Comparison of ENCODE assay signal across 27 cellular contexts in genomic region chr4:185099024-185099682, GRCh38.
"Had no signal": no experiment of that assay in that cellular context is flagged by ENCODE, and none has a peak within 500 bp of the region (broad histone marks: within the 10 kb centered on the region; RNA-seq: fewer than 3 reads in every experiment).

No MANE protein-coding gene starts in this region.

- H3K27me3 ChIP-seq: gastrocnemius medialis, ovary, vagina had no signal

- H3K4me3 Mint-ChIP-seq: activated B cell treated with CpG ODN at 0.5 μM for 24 hours; activated CD4-positive, alpha-beta memory T cell treated with anti-CD3 and anti-CD28 coated beads, Interleukin-2, amount 10 ng/mL, durations not matched to agents 7 days and 5 days; activated naive CD4-positive, alpha-beta T cell treated with anti-CD3 and anti-CD28 coated beads, Interleukin-2, amount 50 U/mL, for 24 hours; activated T-helper 1 cell treated with anti-CD3 and anti-CD28 coated beads, Interleukin-12 subunit alpha, Interleukin-12 subunit beta, Interleukin-2, Interleukin-4 antibody, amounts not matched to agents 30 ng/mL and 10 ng/mL and 1 ng/mL, durations not matched to agents 14 hours and 24 hours and 36 hours; brain; naive thymus-derived CD8-positive, alpha-beta T cell; T-cell; T-helper 2 cell treated with Interferon-gamma antibody and Interleukin-4, amounts not matched to agents 5 μg/mL and 100 μg/mL, for 36 hours; type B pancreatic cell had no signal

- H3K36me3 Mint-ChIP-seq: activated naive CD4-positive, alpha-beta T cell treated with anti-CD3 and anti-CD28 coated beads, Interleukin-2, amount 50 U/mL, for 24 hours; brain; naive thymus-derived CD8-positive, alpha-beta T cell; T-cell; type B pancreatic cell had no signal

- H3K4me1 ChIP-seq: gastrocnemius medialis, prostate gland, spleen, vagina had no signal

- H3K27ac Mint-ChIP-seq: activated B cell treated with CpG ODN at 0.5 μM for 24 hours; activated CD4-positive, alpha-beta memory T cell treated with anti-CD3 and anti-CD28 coated beads, Interleukin-2, amount 10 ng/mL, durations not matched to agents 7 days and 5 days; activated naive CD4-positive, alpha-beta T cell treated with anti-CD3 and anti-CD28 coated beads, Interleukin-2, amount 50 U/mL, for 24 hours; activated T-helper 1 cell treated with anti-CD3 and anti-CD28 coated beads, Interleukin-12 subunit alpha, Interleukin-12 subunit beta, Interleukin-2, Interleukin-4 antibody, amounts not matched to agents 30 ng/mL and 10 ng/mL and 1 ng/mL, durations not matched to agents 14 hours and 24 hours and 36 hours; brain; naive thymus-derived CD8-positive, alpha-beta T cell; T-cell; T-helper 2 cell treated with Interferon-gamma antibody and Interleukin-4, amounts not matched to agents 5 μg/mL and 100 μg/mL, for 36 hours; type B pancreatic cell had no signal

- H3K4me1 Mint-ChIP-seq: activated B cell treated with CpG ODN at 0.5 μM for 24 hours; activated CD4-positive, alpha-beta memory T cell treated with anti-CD3 and anti-CD28 coated beads, Interleukin-2, amount 10 ng/mL, durations not matched to agents 7 days and 5 days; activated naive CD4-positive, alpha-beta T cell treated with anti-CD3 and anti-CD28 coated beads, Interleukin-2, amount 50 U/mL, for 24 hours; brain; naive thymus-derived CD8-positive, alpha-beta T cell; T-cell had no signal

- H3K36me3 ChIP-seq: gastrocnemius medialis, ovary, prostate gland, spleen, thoracic aorta, vagina had no signal

- H3K27ac ChIP-seq: gastrocnemius medialis, ovary, prostate gland, spleen, thoracic aorta, vagina had no signal

- H3K4me3 ChIP-seq: gastrocnemius medialis, lung, ovary, prostate gland, spleen, thoracic aorta, vagina had no signal

- DNase-seq: activated B cell treated with CpG ODN at 0.5 μM for 24 hours; activated CD4-positive, alpha-beta memory T cell treated with anti-CD3 and anti-CD28 coated beads, Interleukin-2, amount 10 ng/mL, durations not matched to agents 7 days and 5 days; activated CD4-positive, alpha-beta T cell treated with anti-CD3 and anti-CD28 coated beads for 48 hours; activated gamma-delta T cell treated with Interleukin-2 at 50 U/mL for 16 hours; central memory CD4-positive, alpha-beta T cell; dermis blood vessel endothelial cell; effector CD8-positive, alpha-beta T cell; gastrocnemius medialis; head of caudate nucleus; hypothalamus; left colon; naive thymus-derived CD8-positive, alpha-beta T cell; ovary; spleen; stimulated activated CD4-positive, alpha-beta T cell treated with anti-CD3 and anti-CD28 coated beads, Interleukin-4, amount 100 ng/mL, for 1 hour; stimulated activated naive CD4-positive, alpha-beta T cell; T-cell had no signal

- ATAC-seq: esophagus mucosa; gastrocnemius medialis; left colon; naive thymus-derived CD8-positive, alpha-beta T cell; T-cell had no signal

- H3K9me3 Mint-ChIP-seq: activated B cell treated with CpG ODN at 0.5 μM for 24 hours; activated CD4-positive, alpha-beta memory T cell treated with anti-CD3 and anti-CD28 coated beads, Interleukin-2, amount 10 ng/mL, durations not matched to agents 7 days and 5 days; activated naive CD4-positive, alpha-beta T cell treated with anti-CD3 and anti-CD28 coated beads, Interleukin-2, amount 50 U/mL, for 24 hours; activated T-helper 1 cell treated with anti-CD3 and anti-CD28 coated beads, Interleukin-12 subunit alpha, Interleukin-12 subunit beta, Interleukin-2, Interleukin-4 antibody, amounts not matched to agents 30 ng/mL and 10 ng/mL and 1 ng/mL, durations not matched to agents 14 hours and 24 hours and 36 hours; naive thymus-derived CD8-positive, alpha-beta T cell; T-cell; T-helper 2 cell treated with Interferon-gamma antibody and Interleukin-4, amounts not matched to agents 5 μg/mL and 100 μg/mL, for 36 hours; type B pancreatic cell had no signal
